25 cellular contexts compared by ENCODE assay signal in genomic region chr6:75446278-75446880, GRCh38. TPM values are rescaled to one million over a fixed set of nuclear protein-coding genes. Genes with fewer than 3 reads are reported as not detected.
DNase-seq lines count a peak whose midpoint lies in the region; ATAC-seq, FAIRE-seq and TF ChIP-seq lines count a peak whose summit lies in the region.
"Had no signal": no experiment of that assay in that cellular context is flagged by ENCODE, and none has a peak within 500 bp of the region (broad histone marks: within the 10 kb centered on the region; RNA-seq: fewer than 3 reads in every experiment).

No MANE protein-coding gene starts in this region.

- H3K27me3 ChIP-seq in GM12878 (replicated peaks in 1 of 2; ENCODE audit: control insufficient read depth in 2 of 2, insufficient read depth in 2 of 2, low read length in 1 of 2) (no peaks in the 10 kb centered on the region), SK-N-SH (ENCODE audit: insufficient read depth) (no peaks in the 10 kb centered on the region)
- H3K27me3 ChIP-seq: SJSA1, stomach had no signal

- H3K36me3 ChIP-seq in GM12878 (ENCODE audit: control insufficient read depth in 2 of 2, insufficient read depth in 2 of 2, low read length in 1 of 2) (no peaks in the 10 kb centered on the region), SK-N-SH (replicated peaks in 1 of 2; ENCODE audit: control insufficient read depth in 1 of 2, insufficient read depth in 2 of 2, low read length in 1 of 2) (no peaks in the 10 kb centered on the region)
- H3K36me3 ChIP-seq: HAP-1, SJSA1, stomach had no signal

- no peak for TF ChIP-seq EP300 in GM12878 (IDR thresholded peaks at IDR 0.05; ENCODE audit: borderline replicate concordance in 1 of 2, control insufficient read depth in 1 of 2, low read depth in 2 of 2, low read length in 2 of 2)
- no peak for TF ChIP-seq EP300 in SK-N-SH (IDR thresholded peaks at IDR 0.05; ENCODE audit: borderline replicate concordance in 1 of 2, low read depth in 1 of 2, low read length in 1 of 2)

- WGBS in GM12878 (ENCODE audit: insufficient coverage, insufficient replicate concordance, low lambda C conversion rate, missing lambda C conversion rate): 27% methylated on average over 4 of the region's 4 CpGs
- 63% methylated on average over 4 of the region's 4 CpGs for WGBS in SK-N-SH (ENCODE audit: low lambda C conversion rate)

- in situ Hi-C loops in GM12878 (cut with MboI): no loop called here

- CTCF ChIA-PET in GM12878 (lab: Yijun Ruan, JAX): interaction anchor here (0.6 to 1.9 kb wide), 7 partner anchors 8 to 178 kb away, joined by 3 to 4 read pairs (median 3); no protein-coding TSS in a partner anchor
- CTCF ChIA-PET in SK-N-SH (lab: Yijun Ruan, JAX): interaction anchor here (0.6 to 1.3 kb wide), 2 partner anchors 64 to 299 kb away, joined by 3 to 4 read pairs; no protein-coding TSS in a partner anchor

- H3K9me2 ChIP-seq in SK-N-SH: no peaks in the 10 kb centered on the region

- H3K9me3 ChIP-seq in GM12878 (replicated peaks; ENCODE audit: control insufficient read depth, insufficient read depth, low read length): no peaks in the 10 kb centered on the region
- H3K9me3 ChIP-seq in SK-N-SH: no peaks in the 10 kb centered on the region
- H3K9me3 ChIP-seq: HAP-1, SJSA1, stomach had no signal

- RAD21 ChIA-PET in GM12878 (lab: Charles Lee; ENCODE audit: unreplicated experiment): interaction anchor here (1.0 to 1.4 kb wide), 2 partner anchors 10 to 58 kb away, joined by 3 read pairs; no protein-coding TSS in a partner anchor

- SMC1A ChIA-PET in GM12878 (lab: Charles Lee; ENCODE audit: uncharacterized antibody, unreplicated experiment): interaction anchor here (0.7 to 1.9 kb wide), 14 partner anchors 9 to 75 kb away, joined by 3 to 9 read pairs (median 4); no protein-coding TSS in a partner anchor

- DNase-seq in GM12878 (ENCODE audit: low read depth, low spot score) (no peak), NCI-H1048 (lab: John Stamatoyannopoulos, UW) (no peak), SK-N-SH (no peak), globus pallidus (ENCODE audit: low spot score) (no peak)
- DNase-seq: activated B cell treated with CpG ODN at 0.5 μM for 24 hours; activated CD8-positive, alpha-beta memory T cell treated with anti-CD3 and anti-CD28 coated beads for 24 hours; activated naive CD8-positive, alpha-beta T cell treated with anti-CD3 and anti-CD28 coated beads, Interleukin-2, amount 10 ng/mL, durations not matched to agents 7 days and 5 days; CD4-positive, CD25-positive, alpha-beta regulatory T cell; foreskin fibroblast; kidney glomerular epithelial cell; mesendoderm; NCI-H2171 treated with DMSO at 0.1 percent for 48 hours; PC-9; stomach had no signal

- H2AFZ ChIP-seq in GM12878 (ENCODE audit: control insufficient read depth, low read depth, low read length) (no peak overlapping the region), SK-N-SH (ENCODE audit: low read depth) (no peak overlapping the region)
- H2AFZ ChIP-seq: PC-9 had no signal

- no peaks in the 10 kb centered on the region for H3K79me2 ChIP-seq in GM12878 (ENCODE audit: control insufficient read depth, insufficient read depth, low read length)
- no peaks in the 10 kb centered on the region for H3K79me2 ChIP-seq in SK-N-SH (ENCODE audit: insufficient read depth)

- peaks cover 14% of the 10 kb centered on the region for H3F3A ChIP-seq in SK-N-SH (replicated peaks; ENCODE audit: insufficient read depth)

- no peak for TF ChIP-seq CTCF in GM12878 (IDR thresholded peaks at IDR 0.05 in 2 of 3, conservative IDR thresholded peaks at IDR 0.05 in 1 of 3; ENCODE audit: control insufficient read depth in 2 of 3, extremely low read depth in 1 of 3, insufficient read depth in 1 of 3, low read depth in 3 of 3, low read length in 3 of 3)
- no peak for TF ChIP-seq CTCF in SK-N-SH (IDR thresholded peaks at IDR 0.05)

- H3K9ac ChIP-seq in GM12878 (ENCODE audit: control insufficient read depth, insufficient read depth, low read length) (no peak overlapping the region), SK-N-SH (no peak overlapping the region)

- no peak for TF ChIP-seq POLR2A in GM12878 (IDR thresholded peaks at IDR 0.05; ENCODE audit: low read depth, low read length)

- no peak for FAIRE-seq in GM12878 (lab: Jason Lieb, UNC)

- BruUV-seq in GM12878 (replicated peaks; lab: Mats Ljungman, UMichigan): no TSS peak

- peak; percentile 51 for ATAC-seq in GM18517 (IDR thresholded peaks at IDR 0.05; ENCODE audit: unreplicated experiment)
- peak; percentile 71 for ATAC-seq in GM19463 (IDR thresholded peaks at IDR 0.05; ENCODE audit: unreplicated experiment)
- ATAC-seq in HG03135 (IDR thresholded peaks at IDR 0.05; ENCODE audit: unreplicated experiment): peak; percentile 73
- peak; percentile 93 for ATAC-seq in GM12878
- no peak for ATAC-seq in GM19324 (IDR thresholded peaks at IDR 0.05; ENCODE audit: low FRiP score, unreplicated experiment)

- H4K20me1 ChIP-seq in GM12878 (ENCODE audit: control insufficient read depth, insufficient read depth) (no peaks in the 10 kb centered on the region), SK-N-SH (ENCODE audit: insufficient read depth) (no peaks in the 10 kb centered on the region)

- H3K4me1 ChIP-seq in GM12878 (ENCODE audit: control insufficient read depth, insufficient read depth, low read length) (no peaks in the 10 kb centered on the region), SK-N-SH (ENCODE audit: control insufficient read depth in 1 of 2, insufficient read depth in 2 of 2, low read depth in 1 of 2, low read length in 1 of 2) (no peaks in the 10 kb centered on the region)
- H3K4me1 ChIP-seq: HAP-1 had no signal

- POLR2A ChIA-PET in GM12878 (lab: Charles Lee) (interaction anchor here (1.5 kb wide), 1 partner anchor 8 kb away, joined by 3 read pairs; no protein-coding TSS in a partner anchor), SK-N-SH (lab: Yijun Ruan, JAX) (no interaction called here)

- H3K27ac ChIP-seq in GM12878 (ENCODE audit: control insufficient read depth, insufficient read depth) (no peak overlapping the region), SK-N-SH (ENCODE audit: low read depth in 2 of 2, low read length in 1 of 2) (no peak overlapping the region)
- H3K27ac ChIP-seq: coronary artery, PC-9, SJSA1, stomach had no signal

- intact Hi-C loops in GM12878 (cut with micrococcal nuclease; ENCODE audit: unreplicated experiment): no loop called here

- no peak for TF ChIP-seq RAD21 in GM12878 (IDR thresholded peaks at IDR 0.05; ENCODE audit: insufficient read depth, low read depth, low read length)
- no peak for TF ChIP-seq RAD21 in SK-N-SH (IDR thresholded peaks at IDR 0.05; ENCODE audit: low read length)

- H3K4me2 ChIP-seq in GM12878 (ENCODE audit: control insufficient read depth, insufficient read depth) (no peak overlapping the region), SK-N-SH (no peak overlapping the region)
- H3K4me2 ChIP-seq: PC-9 had no signal

- H3K4me3 ChIP-seq in GM12878 (no peak overlapping the region; the same call in 1 of the 2 replicates), SK-N-SH (ENCODE audit: low read depth in 2 of 2, low read length in 1 of 2) (no peak overlapping the region)
- H3K4me3 ChIP-seq: coronary artery, HAP-1, PC-9, SJSA1, stomach had no signal

TF ChIP-seq in GM12878, 131 proteins besides CTCF, POLR2A, EP300 and RAD21:
- TF ChIP-seq BHLHE40 (IDR thresholded peaks at IDR 0.05; ENCODE audit: borderline replicate concordance in 1 of 2, low read depth in 2 of 2, low read length in 1 of 2) (0 out of 4 replicates have a peak, but pooled peaks of 1 of the 2 experiments have one; percentile 13), JUNB (IDR thresholded peaks at IDR 0.05) (0 out of 2 replicates have a peak, but pooled peaks have one; percentile 29), CBFB (IDR thresholded peaks at IDR 0.05; ENCODE audit: low read depth) (no peak)

TF ChIP-seq in SK-N-SH, 30 proteins besides CTCF, POLR2A, EP300 and RAD21 (continues in another document):
- TF ChIP-seq, protein P1, sequence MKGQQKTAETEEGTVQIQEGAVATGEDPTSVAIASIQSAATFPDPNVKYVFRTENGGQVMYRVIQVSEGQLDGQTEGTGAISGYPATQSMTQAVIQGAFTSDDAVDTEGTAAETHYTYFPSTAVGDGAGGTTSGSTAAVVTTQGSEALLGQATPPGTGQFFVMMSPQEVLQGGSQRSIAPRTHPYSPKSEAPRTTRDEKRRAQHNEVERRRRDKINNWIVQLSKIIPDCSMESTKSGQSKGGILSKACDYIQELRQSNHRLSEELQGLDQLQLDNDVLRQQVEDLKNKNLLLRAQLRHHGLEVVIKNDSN (IDR thresholded peaks at IDR 0.05; ENCODE audit: borderline replicate concordance, low read depth): no peak
- TF ChIP-seq GABPA (IDR thresholded peaks at IDR 0.05; ENCODE audit: low read depth) (no peak), FOSL2 (IDR thresholded peaks at IDR 0.05; ENCODE audit: borderline replicate concordance, low read depth) (no peak), IRF3 (IDR thresholded peaks at IDR 0.05; ENCODE audit: low read depth, low read length) (no peak), YY1 (IDR thresholded peaks at IDR 0.05; ENCODE audit: low read depth) (no peak)

RNA-seq across cellular contexts. Expression of gene FILIP1, which starts 47.2 kb away (rescaled TPM):
- total RNA-seq in GM12878 (2013; cell fraction: nucleolus; rRNA removed): 2.8 and 3.3 TPM in 2 replicates
- 0.56 and 0.71 TPM in 2 replicates for total RNA-seq in GM12878 (2014; rRNA removed)
- 0.92 and 0.98 TPM in 2 replicates for total RNA-seq in GM12878 (2014; rRNA removed; fragmentation: Illumina TruSeq; extraction: Trizol)
- total RNA-seq in GM12878 (2021): 0.43 and 0.54 TPM in 2 replicates
- polyA plus RNA-seq in GM12878 (2011; ENCODE audit: low read depth): 0.14 TPM
- 2.0 and 3.1 TPM in 2 replicates for polyA plus RNA-seq in GM12878 (2011; rRNA removed)
- 1.0 and 1.2 TPM in 2 replicates for polyA plus RNA-seq in GM12878 (2011; cell fraction: cytosol; rRNA removed)
- 1.0 and 1.3 TPM in 2 replicates for polyA plus RNA-seq in GM12878 (2011; cell fraction: nucleus; rRNA removed)
- 0.15 and 0.25 TPM in 2 replicates for polyA plus RNA-seq in GM12878 (2012)
- 0.48 and 0.74 TPM in 2 replicates for polyA plus RNA-seq in GM12878 (2014; fragmentation: Illumina TruSeq; extraction: Trizol)
- under 1 TPM; 0.23 to 0.33 TPM for polyA plus RNA-seq in GM12878 (2014; fragmentation: Nextera tagmentation; extraction: Ambion mirVana)
- 0.25 and 0.32 TPM in 2 replicates for polyA plus RNA-seq in GM12878 (2014; rRNA removed)
- under 1 TPM; 0.29 to 0.40 TPM for polyA plus RNA-seq in GM12878 (2016; fragmentation: Nextera tagmentation; extraction: Ambion mirVana)
- polyA minus RNA-seq in GM12878 (2011; rRNA and poly(A)+ RNA removed): 2.9 and 3.3 TPM in 2 replicates
- polyA minus RNA-seq in GM12878 (2011; cell fraction: cytosol; rRNA and poly(A)+ RNA removed): 0.94 and 1.2 TPM in 2 replicates
- polyA minus RNA-seq in GM12878 (2011; cell fraction: nucleus; rRNA and poly(A)+ RNA removed): 1.3 and 1.5 TPM in 2 replicates
- polyA plus RNA-seq in SK-N-SH (2012; rRNA removed): 0.03 TPM in 2 replicates
- polyA plus RNA-seq in SK-N-SH (2012; cell fraction: cytosol; rRNA removed): 0.03 and 0.05 TPM in 2 replicates
- 0.06 and 0.07 TPM in 2 replicates for polyA plus RNA-seq in SK-N-SH (2012; cell fraction: nucleus; rRNA removed)
- total RNA-seq: activated B cell treated with CpG ODN at 0.5 μM for 24 hours; activated naive CD8-positive, alpha-beta T cell treated with anti-CD3 and anti-CD28 coated beads, Interleukin-2, amount 10 ng/mL, durations not matched to agents 7 days and 5 days; activated T-helper 1 cell treated with anti-CD3 and anti-CD28 coated beads, Interleukin-12 subunit alpha, Interleukin-12 subunit beta, Interleukin-2, Interleukin-4 antibody, amounts not matched to agents 30 ng/mL and 10 ng/mL and 1 ng/mL, durations not matched to agents 14 hours and 24 hours and 36 hours; CD4-positive, CD25-positive, alpha-beta regulatory T cell; HT-29; natural killer cell treated with Interleukin-12 subunit alpha and Interleukin-12 subunit beta and Interleukin-15 and Interleukin-18, amount 100 ng/mL, for 72 hours; T-helper 2 cell treated with Interferon-gamma antibody and Interleukin-4, amounts not matched to agents 100 ng/mL and 5 ng/mL, for 36 hours had no signal
